Comparison of ENCODE assay signal across 22 cellular contexts in genomic region chr12:2578772-2579171, GRCh38.
DNase-seq lines count a peak whose midpoint lies in the region; ATAC-seq and TF ChIP-seq lines count a peak whose summit lies in the region.
"Had no signal": no experiment of that assay in that cellular context is flagged by ENCODE, and none has a peak within 500 bp of the region (broad histone marks: within the 10 kb centered on the region; RNA-seq: fewer than 3 reads in every experiment).

No MANE protein-coding gene starts in this region.

- peaks cover 2% of the 10 kb centered on the region for H3K27me3 Mint-ChIP-seq in glutamatergic neuron (ENCODE audit: unreplicated experiment)
- H3K27me3 Mint-ChIP-seq in neural progenitor cell (ENCODE audit: insufficient read depth, low read depth), result peaks cover 2% of the 10 kb centered on the region

- ATAC-seq in gastrocnemius medialis (no peak), HG02981 (IDR thresholded peaks at IDR 0.05; ENCODE audit: unreplicated experiment) (no peak)

- intact Hi-C loops in gastrocnemius medialis (cut with DNase I; ENCODE audit: low total_unique reads), result no loop called here

- no peaks in the 10 kb centered on the region for H3K9me3 ChIP-seq in HEK293 (ENCODE audit: control insufficient read depth, insufficient read depth, low read depth, low read length)
- H3K9me3 ChIP-seq in neural progenitor cell (ENCODE audit: low read depth), result no peaks in the 10 kb centered on the region
- H3K9me3 ChIP-seq in gastrocnemius medialis, result no peaks in the 10 kb centered on the region
- H3K9me3 ChIP-seq: BE2C, BLaER1 had no signal

- H3K9ac ChIP-seq in neural progenitor cell, result no peak overlapping the region
- H3K9ac ChIP-seq: BLaER1 had no signal

- H3K4me3 Mint-ChIP-seq in glutamatergic neuron (ENCODE audit: unreplicated experiment) (no peak overlapping the region), neural progenitor cell (no peak overlapping the region)
- H3K4me3 Mint-ChIP-seq: CD14-positive monocyte; CD4-positive, alpha-beta memory T cell; CD4-positive, CD25-positive, alpha-beta regulatory T cell; CD8-positive, alpha-beta memory T cell had no signal

- H3K36me3 Mint-ChIP-seq in glutamatergic neuron (ENCODE audit: unreplicated experiment), result peaks cover 5% of the 10 kb centered on the region
- H3K36me3 Mint-ChIP-seq in neural progenitor cell, result no peaks in the 10 kb centered on the region
- H3K36me3 Mint-ChIP-seq: CD14-positive monocyte; CD4-positive, alpha-beta memory T cell; CD4-positive, CD25-positive, alpha-beta regulatory T cell; CD8-positive, alpha-beta memory T cell had no signal

- H4K20me1 ChIP-seq in neural progenitor cell (ENCODE audit: low read depth), result no peaks in the 10 kb centered on the region
- H4K20me1 ChIP-seq: BLaER1 had no signal

- no peaks in the 10 kb centered on the region for H3K36me3 ChIP-seq in HEK293 (ENCODE audit: control insufficient read depth in 2 of 2, insufficient read depth in 1 of 2, low read length in 2 of 2)
- H3K36me3 ChIP-seq in neural progenitor cell, result no peaks in the 10 kb centered on the region
- H3K36me3 ChIP-seq in gastrocnemius medialis, result no peaks in the 10 kb centered on the region
- H3K36me3 ChIP-seq: BE2C, BLaER1 had no signal

- H3K4me1 Mint-ChIP-seq in glutamatergic neuron (ENCODE audit: low read depth, unreplicated experiment) (peaks cover 20% of the 10 kb centered on the region), neural progenitor cell (peaks cover 7% of the 10 kb centered on the region)
- H3K4me1 Mint-ChIP-seq: CD4-positive, CD25-positive, alpha-beta regulatory T cell had no signal

- peaks cover 29% of the 10 kb centered on the region for H3K27me3 ChIP-seq in neural progenitor cell
- peaks cover 2 to 20% (median 6%) of the 10 kb centered on the region in 3 donors for H3K27me3 ChIP-seq in gastrocnemius medialis

- H3K4me2 ChIP-seq in neural progenitor cell, result no peak overlapping the region
- H3K4me2 ChIP-seq: BLaER1 had no signal

- H3K9me3 Mint-ChIP-seq in glutamatergic neuron (ENCODE audit: unreplicated experiment) (peaks cover 7% of the 10 kb centered on the region), neural progenitor cell (no peaks in the 10 kb centered on the region)
- H3K9me3 Mint-ChIP-seq: CD14-positive monocyte; CD8-positive, alpha-beta memory T cell had no signal

- POLR2A ChIA-PET in HEK293 (lab: Yijun Ruan, JAX), result no interaction called here

- H3F3A ChIP-seq in neural progenitor cell (ENCODE audit: low read depth), result no peaks in the 10 kb centered on the region

- H3K4me1 ChIP-seq in HEK293 (ENCODE audit: control insufficient read depth, insufficient read depth, low read length), result no peaks in the 10 kb centered on the region
- H3K4me1 ChIP-seq in neural progenitor cell, result no peaks in the 10 kb centered on the region
- peaks cover 0 to 3% of the 10 kb centered on the region in 2 donors for H3K4me1 ChIP-seq in gastrocnemius medialis
- H3K4me1 ChIP-seq: BE2C had no signal

- H3K27ac ChIP-seq in HEK293 (ENCODE audit: extremely low read depth, low read depth, low read length) (no peak overlapping the region), neural progenitor cell (no peak overlapping the region), gastrocnemius medialis (no peak overlapping the region)
- H3K27ac ChIP-seq: BLaER1 had no signal

- no peaks in the 10 kb centered on the region for H3K79me2 ChIP-seq in neural progenitor cell (ENCODE audit: low read depth)

- no peak for TF ChIP-seq POLR2A in gastrocnemius medialis (IDR thresholded peaks at IDR 0.05)

- H2AFZ ChIP-seq in neural progenitor cell (replicated peaks), result no peak overlapping the region

- CTCF ChIA-PET in HEK293 (lab: Yijun Ruan, JAX), result interaction anchor here (0.6 to 1.2 kb wide), 3 partner anchors 219 to 308 kb away, joined by 3 to 4 read pairs (median 3); no protein-coding TSS in a partner anchor

- no peak for TF ChIP-seq CTCF in HEK293 (tag by site-specific recombination; IDR thresholded peaks at IDR 0.05)
- no peak for TF ChIP-seq CTCF in glutamatergic neuron (IDR thresholded peaks at IDR 0.05; ENCODE audit: partially characterized antibody, unreplicated experiment)
- no peak for TF ChIP-seq CTCF in neural progenitor cell (IDR thresholded peaks at IDR 0.05)
- no peak for TF ChIP-seq CTCF in gastrocnemius medialis (IDR thresholded peaks at IDR 0.05 in 4 of 5, conservative IDR thresholded peaks at IDR 0.05 in 1 of 5)

- H3K4me3 ChIP-seq in HEK293 (ENCODE audit: low read depth, low read length) (no peak overlapping the region), neural progenitor cell (no peak overlapping the region), gastrocnemius medialis (no peak overlapping the region)
- H3K4me3 ChIP-seq: BLaER1 had no signal

- in situ Hi-C loops in gastrocnemius medialis (cut with MboI; ENCODE audit: low sequenced_read_pairs in 4 of 4), result loop anchor here in 1 of 4 donors (25.0 kb wide), 1 partner anchor 766 kb away; the partner anchor contains the start of gene LRTM2

- peak overlapping the region; percentile 49 for H3K27ac Mint-ChIP-seq in glutamatergic neuron (ENCODE audit: unreplicated experiment)
- peak overlapping the region; percentile 25 for H3K27ac Mint-ChIP-seq in neural progenitor cell
- H3K27ac Mint-ChIP-seq: CD14-positive monocyte; CD4-positive, alpha-beta memory T cell; CD4-positive, CD25-positive, alpha-beta regulatory T cell; CD8-positive, alpha-beta memory T cell had no signal

- DNase-seq in glutamatergic neuron, result no peak
- no peak for DNase-seq in neural progenitor cell (ENCODE audit: low spot score)
- DNase-seq in gastrocnemius medialis, result no peak
- DNase-seq in EL, result no peak
- DNase-seq: 8988T; ACHN; BE2C; C1 segment of cervical spinal cord; CD4-positive, alpha-beta memory T cell; CD4-positive, CD25-positive, alpha-beta regulatory T cell; CD8-positive, alpha-beta memory T cell; COR-L47; DMS 273 treated with DMSO at 0.1 percent for 48 hours; DMS153; DMS53; DMS79; DND-41; GF-D8 had no signal

TF ChIP-seq in HEK293, 187 proteins besides CTCF, POLR2A, EP300 and RAD21:
- TF ChIP-seq ZFHX2 (tag by site-specific recombination; conservative IDR thresholded peaks at IDR 0.05) (peak; percentile 44; the same call in 1 of the 2 replicates), INSM2 (tag by site-specific recombination; IDR thresholded peaks at IDR 0.05) (no peak)
